ENCODE assay signal across 1 cellular context in genomic region chr9:137049544-137050449, GRCh38.
TF ChIP-seq lines count a peak whose summit lies in the region.

No MANE protein-coding gene starts in this region.

TF ChIP-seq in endothelial cell of umbilical vein, 7 proteins besides CTCF, POLR2A, EP300 and RAD21:
- TF ChIP-seq MYC (IDR thresholded peaks at IDR 0.05; ENCODE audit: low read depth, low read length) = no peak
